ENCODE assay signal across 9 cellular contexts in genomic region chr14:30375280-30375892, GRCh38.
A peak's percentile ranks its signal among the peaks of the same experiment; 100 is the strongest.
DNase-seq lines count a peak whose midpoint lies in the region; ATAC-seq and TF ChIP-seq lines count a peak whose summit lies in the region.
"Had no signal": no experiment of that assay in that cellular context is flagged by ENCODE, and none has a peak within 500 bp of the region (broad histone marks: within the 10 kb centered on the region; RNA-seq: fewer than 3 reads in every experiment).

No MANE protein-coding gene starts in this region.

- H3K36me3 ChIP-seq in KMS-11 (ENCODE audit: insufficient read depth) (no peaks in the 10 kb centered on the region), SJCRH30 (no peaks in the 10 kb centered on the region), right atrium auricular region (no peaks in the 10 kb centered on the region)
- H3K36me3 ChIP-seq: neutrophil had no signal

- H3K4me3 Mint-ChIP-seq in immature natural killer cell: no peak overlapping the region

- peak; percentile 76 for TF ChIP-seq CTCF in GM12874 (IDR thresholded peaks at IDR 0.05; ENCODE audit: insufficient read depth, low read depth, low read length)
- TF ChIP-seq CTCF in KMS-11 (conservative IDR thresholded peaks at IDR 0.05; ENCODE audit: low read depth, low read length): peak; percentile 56; the same call in 1 of the 2 replicates
- peak; percentile 56 to 76 for TF ChIP-seq CTCF in right atrium auricular region (IDR thresholded peaks at IDR 0.05)

- no peak overlapping the region for H3K9ac ChIP-seq in KMS-11

- H2AFZ ChIP-seq in KMS-11 (ENCODE audit: low read depth): no peak overlapping the region

- no peaks in the 10 kb centered on the region for H3K36me3 Mint-ChIP-seq in activated naive CD4-positive, alpha-beta T cell treated with anti-CD3 and anti-CD28 coated beads, Interleukin-2, amount 50 U/mL, for 72 hours
- no peaks in the 10 kb centered on the region for H3K36me3 Mint-ChIP-seq in immature natural killer cell

- H3K4me3 ChIP-seq in KMS-11 (IDR thresholded peaks at IDR 0.05; ENCODE audit: insufficient read depth, low read depth, low read length): no peak overlapping the region
- H3K4me3 ChIP-seq in SJCRH30: no peak overlapping the region
- no peak overlapping the region for H3K4me3 ChIP-seq in right atrium auricular region

- no peak overlapping the region for H3K4me2 ChIP-seq in KMS-11

- no peaks in the 10 kb centered on the region for H4K20me1 ChIP-seq in KMS-11 (ENCODE audit: insufficient read depth)

- peak; percentile 81 to 86 for ATAC-seq in activated naive CD4-positive, alpha-beta T cell treated with anti-CD3 and anti-CD28 coated beads, Interleukin-2, amount 50 U/mL, for 72 hours

- no peaks in the 10 kb centered on the region for H3K27me3 Mint-ChIP-seq in immature natural killer cell (ENCODE audit: low read depth in 3 of 3)

- H3K27ac Mint-ChIP-seq in activated naive CD4-positive, alpha-beta T cell treated with anti-CD3 and anti-CD28 coated beads, Interleukin-2, amount 50 U/mL, for 72 hours: no peak overlapping the region
- no peak overlapping the region for H3K27ac Mint-ChIP-seq in immature natural killer cell

- DNase-seq in GOT3 (lab: John Stamatoyannopoulos, UW) (peak; percentile 3), SJCRH30 (peak; percentile 67 to 80), right atrium auricular region (ENCODE audit: low spot score) (peak; percentile 66), immature natural killer cell (no peak)
- DNase-seq in activated naive CD4-positive, alpha-beta T cell treated with anti-CD3 and anti-CD28 coated beads, Interleukin-2, amount 50 U/mL, for 72 hours (ENCODE audit: low spot score in 2 of 2): peak in 1 of 2 donors; percentile 73
- peak; percentile 33 to 64 for DNase-seq in stimulated activated CD4-positive, alpha-beta T cell treated with anti-CD3 and anti-CD28 coated beads, Interleukin-12 subunit alpha, Interleukin-12 subunit beta, amount 100 ng/mL, for 24 hours (ENCODE audit: low read depth in 2 of 2)

- H3K4me1 Mint-ChIP-seq in immature natural killer cell: no peaks in the 10 kb centered on the region

- H3K9me3 ChIP-seq in SJCRH30 (replicated peaks): no peaks in the 10 kb centered on the region
- H3K9me3 ChIP-seq in right atrium auricular region: no peaks in the 10 kb centered on the region
- H3K9me3 ChIP-seq: neutrophil had no signal

- no peaks in the 10 kb centered on the region for H3K9me3 Mint-ChIP-seq in activated naive CD4-positive, alpha-beta T cell treated with anti-CD3 and anti-CD28 coated beads, Interleukin-2, amount 50 U/mL, for 72 hours
- H3K9me3 Mint-ChIP-seq in immature natural killer cell: no peaks in the 10 kb centered on the region

- H3K27me3 ChIP-seq in KMS-11 (ENCODE audit: insufficient read depth, low read depth) (no peaks in the 10 kb centered on the region), SJCRH30 (no peaks in the 10 kb centered on the region), right atrium auricular region (no peaks in the 10 kb centered on the region)
- H3K27me3 ChIP-seq: neutrophil had no signal

- no peaks in the 10 kb centered on the region for H3K79me2 ChIP-seq in KMS-11 (ENCODE audit: insufficient read depth, low read depth)

- no peaks in the 10 kb centered on the region for H3K4me1 ChIP-seq in KMS-11 (ENCODE audit: low read depth, poor library complexity, severe bottlenecking)
- no peaks in the 10 kb centered on the region for H3K4me1 ChIP-seq in SJCRH30
- H3K4me1 ChIP-seq in right atrium auricular region: no peaks in the 10 kb centered on the region

- H3K27ac ChIP-seq in KMS-11 (no peak overlapping the region), SJCRH30 (no peak overlapping the region), right atrium auricular region (no peak overlapping the region)
- H3K27ac ChIP-seq: neutrophil had no signal

Comparison
In these comparisons a context has a peak if more than half of its experiments do, and no peak if none do; other contexts are left out.
1. DNase-seq: peak in GOT3 (single experiment), SJCRH30 (2 of 2), right atrium auricular region (single experiment) and stimulated activated CD4-positive, alpha-beta T cell treated with anti-CD3 and anti-CD28 coated beads, Interleukin-12 subunit alpha, Interleukin-12 subunit beta, amount 100 ng/mL, for 24 hours (2 of 2); none in immature natural killer cell (0 of 3).
2. Peak in every context shown above with its lines, with median percentiles within 50 percentile points of each other: CTCF ChIP-seq.